Comparison of ENCODE assay signal across 8 cellular contexts in genomic region chr1:40373323-40374283, GRCh38. TPM values are rescaled to one million over a fixed set of nuclear protein-coding genes. Genes with fewer than 3 reads are reported as not detected.
DNase-seq lines count a peak whose midpoint lies in the region; ATAC-seq and TF ChIP-seq lines count a peak whose summit lies in the region.

Gene SMAP2, plus strand, starts transcription at chr1:40373727. Its CDS starts 394 bp downstream, at chr1:40374121.

- ATAC-seq in HG03175 (IDR thresholded peaks at IDR 0.05; ENCODE audit: unreplicated experiment) (peak; percentile 91), activated B cell treated with CpG ODN at 0.5 μM for 24 hours (ENCODE audit: low read depth) (peak; percentile 88)

- peaks cover 52% of the 10 kb centered on the region for H3K4me1 Mint-ChIP-seq in activated B cell treated with CpG ODN at 0.5 μM for 24 hours

- peak; percentile 73 for TF ChIP-seq POLR2A in GM18951 (IDR thresholded peaks at IDR 0.05; ENCODE audit: extremely low read depth, insufficient read depth, insufficient read length)

- in situ Hi-C loops in GM18951 (cut with MboI; ENCODE audit: low sequenced_read_pairs, unreplicated experiment): no loop called here

- no peak for TF ChIP-seq CTCF in AG04450 (IDR thresholded peaks at IDR 0.05; ENCODE audit: low read depth, low read length)
- TF ChIP-seq CTCF in activated B cell treated with CpG ODN at 0.5 μM for 24 hours (IDR thresholded peaks at IDR 0.05): no peak
- TF ChIP-seq CTCF in cardiac fibroblast (IDR thresholded peaks at IDR 0.05; ENCODE audit: low read depth, low read length): no peak

- no peaks in the 10 kb centered on the region for H3K9me3 Mint-ChIP-seq in activated B cell treated with CpG ODN at 0.5 μM for 24 hours

- intact Hi-C loops in activated B cell treated with CpG ODN at 0.5 μM for 24 hours (cut with micrococcal nuclease): loop anchor here (5.0 kb wide), 2 partner anchors 34 to 79 kb away; partner anchors contain the start of gene ZFP69B

- no peaks in the 10 kb centered on the region for H3K27me3 Mint-ChIP-seq in activated B cell treated with CpG ODN at 0.5 μM for 24 hours

- H3K4me3 Mint-ChIP-seq in activated B cell treated with CpG ODN at 0.5 μM for 24 hours: peak within 1 kb of the TSS; percentile 97

- H3K27ac ChIP-seq in AG04450 (ENCODE audit: low read depth, low read length): peak within 1 kb of the TSS; percentile 53

- peak within 1 kb of the TSS; percentile 96 for H3K27ac Mint-ChIP-seq in activated B cell treated with CpG ODN at 0.5 μM for 24 hours

- peaks cover 37% of the 10 kb centered on the region for H3K36me3 Mint-ChIP-seq in activated B cell treated with CpG ODN at 0.5 μM for 24 hours (ENCODE audit: low read depth)

- H3K27me3 ChIP-seq in AG04450 (ENCODE audit: control insufficient read depth, insufficient read depth, low read length): no peaks in the 10 kb centered on the region

- POLR2A ChIA-PET in AG04450 (lab: Yijun Ruan, JAX): interaction anchor here (0.9 to 1.5 kb wide), 6 partner anchors 10 to 116 kb away, joined by 3 to 7 read pairs (median 3); partner anchors contain the start of gene ZMPSTE24
- POLR2A ChIA-PET in activated B cell treated with CpG ODN at 0.5 μM for 24 hours (lab: Charles Lee): interaction anchor here (0.6 to 17.6 kb wide), 25 partner anchors 10 to 318 kb away, joined by 3 to 625 read pairs (median 6); partner anchors contain the start of genes COL9A2, EXO5, RLF and ZFP69B

- DNase-seq in AG04450 (ENCODE audit: low read depth, low spot score) (peak; percentile 83), NCI-H345 (lab: John Stamatoyannopoulos, UW) (peak; percentile 96), activated B cell treated with CpG ODN at 0.5 μM for 24 hours (peak; percentile 91), cardiac fibroblast (ENCODE audit: low read depth in 2 of 2) (peak; percentile 95 to 98), iPS-NIHi7 (ENCODE audit: extremely low spot score) (peak; percentile 100), smooth muscle cell of the brain vasculature (ENCODE audit: low read depth, low spot score) (peak; percentile 87)

- H3K4me3 ChIP-seq in AG04450 (ENCODE audit: low read depth, low read length) (peak within 1 kb of the TSS; percentile 94), cardiac fibroblast (replicated peaks in 1 of 2; ENCODE audit: low read depth in 2 of 2, low read length in 2 of 2) (peak within 1 kb of the TSS; percentile 96)

- CTCF ChIA-PET in AG04450 (lab: Charles Lee): interaction anchor here (0.7 to 2.8 kb wide), 7 partner anchors 18 to 159 kb away, joined by 3 to 13 read pairs (median 4); no protein-coding TSS in a partner anchor
- CTCF ChIA-PET in activated B cell treated with CpG ODN at 0.5 μM for 24 hours (lab: Charles Lee): interaction anchor here (0.8 to 3.2 kb wide), 13 partner anchors 9 to 230 kb away, joined by 3 to 25 read pairs (median 3); no protein-coding TSS in a partner anchor

- H3K9me3 ChIP-seq in AG04450 (ENCODE audit: control insufficient read depth, insufficient read depth, low read length): no peaks in the 10 kb centered on the region; the same call in 1 of the 2 replicates

RNA-seq across cellular contexts. Expression of gene SMAP2, which starts in this region (rescaled TPM):
- polyA plus RNA-seq in AG04450 (2011; rRNA removed): 22.5 and 24.4 TPM in 2 replicates
- 29.0 and 32.0 TPM in 2 replicates for polyA minus RNA-seq in AG04450 (2011; rRNA and poly(A)+ RNA removed)
- 202 and 220 TPM in 2 replicates for total RNA-seq in activated B cell treated with CpG ODN at 0.5 μM for 24 hours

Comparison
In these comparisons a context has a peak if more than half of its experiments do, and no peak if none do; other contexts are left out.
1. Peak in every context shown above with its lines: DNase-seq, ATAC-seq, H3K4me3 ChIP-seq and H3K27ac ChIP-seq.